1 cellular context compared by ENCODE assay signal in the genomic region with DNA sequence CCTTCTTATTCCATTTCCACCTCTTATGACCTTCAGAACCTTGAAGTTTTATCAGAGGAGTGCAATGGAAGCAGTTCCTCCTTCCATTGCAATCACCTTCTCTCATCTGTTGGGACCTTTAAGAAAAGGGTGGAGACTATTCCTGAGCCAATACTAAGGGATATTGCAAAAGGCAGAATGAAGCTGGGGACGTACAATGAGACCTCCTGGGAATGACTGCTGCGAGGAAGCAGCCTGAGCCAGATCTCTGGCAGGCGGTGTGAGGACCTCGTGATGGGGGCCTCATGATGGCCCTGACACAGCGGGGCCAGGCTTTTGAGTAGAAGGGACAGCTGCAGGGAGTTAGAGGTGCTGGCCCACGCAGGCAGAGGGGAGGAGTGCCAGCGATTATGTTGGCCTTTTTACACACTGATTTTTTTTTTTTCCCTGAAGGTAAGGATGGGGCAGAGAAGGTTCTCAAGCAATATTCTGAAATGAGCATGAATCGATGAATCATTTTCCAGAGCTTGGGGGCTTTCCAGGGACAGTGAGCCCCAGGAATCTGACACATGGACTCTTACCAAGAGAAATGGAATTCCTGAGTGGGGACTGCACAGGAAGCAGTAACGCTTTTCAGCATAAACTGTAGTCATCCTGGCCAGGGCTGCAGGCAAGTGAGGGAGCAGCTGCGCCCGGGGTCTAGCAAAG.
TF ChIP-seq lines count a peak whose summit lies in the region.

No MANE protein-coding gene starts in this region.

TF ChIP-seq in K562, 482 proteins besides CTCF, POLR2A, EP300 and RAD21 (continued from another document):
- TF ChIP-seq, protein P1, sequence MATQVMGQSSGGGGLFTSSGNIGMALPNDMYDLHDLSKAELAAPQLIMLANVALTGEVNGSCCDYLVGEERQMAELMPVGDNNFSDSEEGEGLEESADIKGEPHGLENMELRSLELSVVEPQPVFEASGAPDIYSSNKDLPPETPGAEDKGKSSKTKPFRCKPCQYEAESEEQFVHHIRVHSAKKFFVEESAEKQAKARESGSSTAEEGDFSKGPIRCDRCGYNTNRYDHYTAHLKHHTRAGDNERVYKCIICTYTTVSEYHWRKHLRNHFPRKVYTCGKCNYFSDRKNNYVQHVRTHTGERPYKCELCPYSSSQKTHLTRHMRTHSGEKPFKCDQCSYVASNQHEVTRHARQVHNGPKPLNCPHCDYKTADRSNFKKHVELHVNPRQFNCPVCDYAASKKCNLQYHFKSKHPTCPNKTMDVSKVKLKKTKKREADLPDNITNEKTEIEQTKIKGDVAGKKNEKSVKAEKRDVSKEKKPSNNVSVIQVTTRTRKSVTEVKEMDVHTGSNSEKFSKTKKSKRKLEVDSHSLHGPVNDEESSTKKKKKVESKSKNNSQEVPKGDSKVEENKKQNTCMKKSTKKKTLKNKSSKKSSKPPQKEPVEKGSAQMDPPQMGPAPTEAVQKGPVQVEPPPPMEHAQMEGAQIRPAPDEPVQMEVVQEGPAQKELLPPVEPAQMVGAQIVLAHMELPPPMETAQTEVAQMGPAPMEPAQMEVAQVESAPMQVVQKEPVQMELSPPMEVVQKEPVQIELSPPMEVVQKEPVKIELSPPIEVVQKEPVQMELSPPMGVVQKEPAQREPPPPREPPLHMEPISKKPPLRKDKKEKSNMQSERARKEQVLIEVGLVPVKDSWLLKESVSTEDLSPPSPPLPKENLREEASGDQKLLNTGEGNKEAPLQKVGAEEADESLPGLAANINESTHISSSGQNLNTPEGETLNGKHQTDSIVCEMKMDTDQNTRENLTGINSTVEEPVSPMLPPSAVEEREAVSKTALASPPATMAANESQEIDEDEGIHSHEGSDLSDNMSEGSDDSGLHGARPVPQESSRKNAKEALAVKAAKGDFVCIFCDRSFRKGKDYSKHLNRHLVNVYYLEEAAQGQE (CRISPR knock-in tag; IDR thresholded peaks at IDR 0.05; ENCODE audit: low read depth) = no peak
- TF ChIP-seq STAT5A (IDR thresholded peaks at IDR 0.05; ENCODE audit: borderline replicate concordance, low read length) (no peak), FOSL1 (tag; conservative IDR thresholded peaks at IDR 0.05) (peak; percentile 32), HDAC8 (tag; IDR thresholded peaks at IDR 0.05) (no peak), HEY1 (CRISPR knock-in tag; IDR thresholded peaks at IDR 0.05; ENCODE audit: borderline replicate concordance) (0 out of 2 replicates have a peak, but pooled peaks have one; percentile 23), SMARCC2 (IDR thresholded peaks at IDR 0.05; ENCODE audit: low read depth) (peak; percentile 16; the same call in 1 of the 2 replicates), TAL1 (IDR thresholded peaks at IDR 0.05) (peak; percentile 76), SMARCA4 (IDR thresholded peaks at IDR 0.05) (peak; percentile 62; the same call in 1 of the 2 replicates), NRF1 (conservative IDR thresholded peaks at IDR 0.05 in 1 of 2, IDR thresholded peaks at IDR 0.05 in 1 of 2) (peak; percentile 15 to 29; a peak in 1 of 4 replicates), ZBTB17 (CRISPR knock-in tag; IDR thresholded peaks at IDR 0.05) (no peak), TEAD4 (IDR thresholded peaks at IDR 0.05; ENCODE audit: low read length) (peak; percentile 80), TEAD4 (CRISPR knock-in tag; IDR thresholded peaks at IDR 0.05; ENCODE audit: borderline replicate concordance) (no peak), FUS (optimal IDR thresholded peaks at IDR 0.05; ENCODE audit: low read depth, low read length) (no peak), ZKSCAN3 (CRISPR knock-in tag; IDR thresholded peaks at IDR 0.05) (no peak), NR2C1 (IDR thresholded peaks at IDR 0.05) (no peak), NR2C1 (tag; IDR thresholded peaks at IDR 0.05) (0 out of 2 replicates have a peak, but pooled peaks have one; percentile 0), GATA2 (CRISPR knock-in tag; IDR thresholded peaks at IDR 0.05) (peak; percentile 55; the same call in 1 of the 2 replicates), ZNF146 (CRISPR knock-in tag; IDR thresholded peaks at IDR 0.05; ENCODE audit: unreplicated experiment) (no peak), FOXJ2 (tag; IDR thresholded peaks at IDR 0.05) (peak; percentile 39; the same call in 1 of the 2 replicates), TCF3 (CRISPR knock-in tag; IDR thresholded peaks at IDR 0.05) (peak; percentile 83), ZNF24 (IDR thresholded peaks at IDR 0.05) (0 out of 2 replicates have a peak, but pooled peaks have one; percentile 6), GATAD2B (IDR thresholded peaks at IDR 0.05; ENCODE audit: borderline replicate concordance) (no peak), DPF2 (IDR thresholded peaks at IDR 0.05) (peak; percentile 67; the same call in 1 of the 2 replicates), MTF1 (CRISPR knock-in tag; IDR thresholded peaks at IDR 0.05; ENCODE audit: borderline replicate concordance) (no peak)
- TF ChIP-seq, protein P2, sequence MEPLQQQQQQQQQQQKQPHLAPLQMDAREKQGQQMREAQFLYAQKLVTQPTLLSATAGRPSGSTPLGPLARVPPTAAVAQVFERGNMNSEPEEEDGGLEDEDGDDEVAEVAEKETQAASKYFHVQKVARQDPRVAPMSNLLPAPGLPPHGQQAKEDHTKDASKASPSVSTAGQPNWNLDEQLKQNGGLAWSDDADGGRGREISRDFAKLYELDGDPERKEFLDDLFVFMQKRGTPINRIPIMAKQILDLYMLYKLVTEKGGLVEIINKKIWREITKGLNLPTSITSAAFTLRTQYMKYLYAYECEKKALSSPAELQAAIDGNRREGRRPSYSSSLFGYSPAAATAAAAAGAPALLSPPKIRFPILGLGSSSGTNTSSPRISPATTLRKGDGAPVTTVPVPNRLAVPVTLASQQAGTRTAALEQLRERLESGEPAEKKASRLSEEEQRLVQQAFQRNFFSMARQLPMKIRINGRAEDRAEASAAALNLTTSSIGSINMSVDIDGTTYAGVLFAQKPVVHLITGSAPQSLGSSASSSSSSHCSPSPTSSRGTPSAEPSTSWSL (CRISPR knock-in tag; IDR thresholded peaks at IDR 0.05; ENCODE audit: borderline replicate concordance) = no peak
- TF ChIP-seq, protein P3, sequence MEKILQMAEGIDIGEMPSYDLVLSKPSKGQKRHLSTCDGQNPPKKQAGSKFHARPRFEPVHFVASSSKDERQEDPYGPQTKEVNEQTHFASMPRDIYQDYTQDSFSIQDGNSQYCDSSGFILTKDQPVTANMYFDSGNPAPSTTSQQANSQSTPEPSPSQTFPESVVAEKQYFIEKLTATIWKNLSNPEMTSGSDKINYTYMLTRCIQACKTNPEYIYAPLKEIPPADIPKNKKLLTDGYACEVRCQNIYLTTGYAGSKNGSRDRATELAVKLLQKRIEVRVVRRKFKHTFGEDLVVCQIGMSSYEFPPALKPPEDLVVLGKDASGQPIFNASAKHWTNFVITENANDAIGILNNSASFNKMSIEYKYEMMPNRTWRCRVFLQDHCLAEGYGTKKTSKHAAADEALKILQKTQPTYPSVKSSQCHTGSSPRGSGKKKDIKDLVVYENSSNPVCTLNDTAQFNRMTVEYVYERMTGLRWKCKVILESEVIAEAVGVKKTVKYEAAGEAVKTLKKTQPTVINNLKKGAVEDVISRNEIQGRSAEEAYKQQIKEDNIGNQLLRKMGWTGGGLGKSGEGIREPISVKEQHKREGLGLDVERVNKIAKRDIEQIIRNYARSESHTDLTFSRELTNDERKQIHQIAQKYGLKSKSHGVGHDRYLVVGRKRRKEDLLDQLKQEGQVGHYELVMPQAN (IDR thresholded peaks at IDR 0.05; ENCODE audit: borderline replicate concordance) = no peak
- TF ChIP-seq, protein P4, sequence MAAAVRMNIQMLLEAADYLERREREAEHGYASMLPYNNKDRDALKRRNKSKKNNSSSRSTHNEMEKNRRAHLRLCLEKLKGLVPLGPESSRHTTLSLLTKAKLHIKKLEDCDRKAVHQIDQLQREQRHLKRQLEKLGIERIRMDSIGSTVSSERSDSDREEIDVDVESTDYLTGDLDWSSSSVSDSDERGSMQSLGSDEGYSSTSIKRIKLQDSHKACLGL (CRISPR knock-in tag; IDR thresholded peaks at IDR 0.05; ENCODE audit: borderline replicate concordance, poor library complexity, severe bottlenecking) = no peak
- TF ChIP-seq, protein P5, sequence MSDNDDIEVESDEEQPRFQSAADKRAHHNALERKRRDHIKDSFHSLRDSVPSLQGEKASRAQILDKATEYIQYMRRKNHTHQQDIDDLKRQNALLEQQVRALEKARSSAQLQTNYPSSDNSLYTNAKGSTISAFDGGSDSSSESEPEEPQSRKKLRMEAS (CRISPR knock-in tag; IDR thresholded peaks at IDR 0.05) = peak; percentile 47
